ENCODE assay signal across 27 cellular contexts in the genomic region with DNA sequence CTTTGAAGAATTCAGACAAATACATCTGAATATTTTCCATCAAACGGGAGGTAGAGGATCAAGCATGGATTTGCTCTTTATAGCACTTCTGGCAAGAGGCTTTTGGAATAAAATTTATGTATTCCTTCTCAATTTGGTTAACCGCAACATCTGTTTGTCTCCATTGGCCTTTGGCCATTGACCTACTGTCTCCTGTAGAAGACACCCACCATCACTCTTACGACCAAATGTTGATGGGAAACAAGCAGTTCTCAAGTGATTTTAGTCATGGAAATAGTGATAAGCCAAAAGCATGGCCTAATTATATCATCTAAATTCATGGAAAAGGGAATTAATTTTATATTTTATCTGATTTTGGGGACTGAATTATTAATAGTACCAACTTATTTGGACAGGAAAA.
"Had no signal": no experiment of that assay in that cellular context is flagged by ENCODE, and none has a peak within 500 bp of the region (broad histone marks: within the 10 kb centered on the region; RNA-seq: fewer than 3 reads in every experiment).

No MANE protein-coding gene starts in this region.

- FAIRE-seq: astrocyte, bronchial epithelial cell had no signal

- H3K9me3 ChIP-seq: esophagus squamous epithelium, gastroesophageal sphincter had no signal

- ATAC-seq: activated CD4-positive, alpha-beta T cell treated with anti-CD3 and anti-CD28 coated beads for 36 hours; activated T-cell treated with anti-CD3 and anti-CD28 coated beads, Interleukin-2, amount 50 U/mL, for 72 hours; gastroesophageal sphincter had no signal

- H3K4me1 ChIP-seq: esophagus squamous epithelium, gastroesophageal sphincter had no signal

- H3K36me3 ChIP-seq: brain microvascular endothelial cell, esophagus squamous epithelium, gastroesophageal sphincter, heart right ventricle had no signal

- H3K27ac ChIP-seq: brain microvascular endothelial cell, coronary artery, dorsolateral prefrontal cortex, esophagus squamous epithelium, gastroesophageal sphincter had no signal

- H3K4me3 ChIP-seq: coronary artery, dorsolateral prefrontal cortex, esophagus squamous epithelium, gastroesophageal sphincter, heart right ventricle had no signal

- H3K27me3 ChIP-seq: brain microvascular endothelial cell, esophagus squamous epithelium, gastroesophageal sphincter, heart right ventricle had no signal

- DNase-seq: activated CD4-positive, alpha-beta memory T cell treated with anti-CD3 and anti-CD28 coated beads for 36 hours; activated CD4-positive, alpha-beta T cell treated with anti-CD3 and anti-CD28 coated beads for 36 hours; activated CD4-positive, alpha-beta T cell treated with anti-CD3 and anti-CD28 coated beads, Interleukin-2, amount 10 ng/mL, durations not matched to agents 24 days and 14 days; activated CD4-positive, CD25-positive, alpha-beta regulatory T cell; activated CD4-positive, CD25-positive, alpha-beta regulatory T cell treated with anti-CD3 and anti-CD28 coated beads, Interleukin-2, amount 50 U/mL, for 72 hours; activated CD8-positive, alpha-beta memory T cell treated with anti-CD3 and anti-CD28 coated beads, Interleukin-2, amount 50 U/mL, for 48 hours; activated gamma-delta T cell treated with Interleukin-2 at 50 U/mL for 16 hours; activated naive CD4-positive, alpha-beta T cell treated with anti-CD3 and anti-CD28 coated beads, Interleukin-2, amount 50 U/mL, for 16 hours; activated naive CD4-positive, alpha-beta T cell treated with Interleukin-2 at 50 U/mL for 16 hours; activated T-cell treated with anti-CD3 and anti-CD28 coated beads for 4 hours; activated T-cell treated with anti-CD3 and anti-CD28 coated beads, Interleukin-2, amount 50 U/mL, for 24 hours; activated T-cell treated with anti-CD3 and anti-CD28 coated beads, Interleukin-2, amount 50 U/mL, for 72 hours; amniotic stem cell; anterior cingulate cortex; brain microvascular endothelial cell; dorsolateral prefrontal cortex; effector memory CD4-positive, alpha-beta T cell; endodermal cell; erythroblast; esophagus squamous epithelium; foreskin melanocyte; T-helper 2 cell had no signal
